Comparison of ENCODE assay signal across 8 cellular contexts in the genomic region with DNA sequence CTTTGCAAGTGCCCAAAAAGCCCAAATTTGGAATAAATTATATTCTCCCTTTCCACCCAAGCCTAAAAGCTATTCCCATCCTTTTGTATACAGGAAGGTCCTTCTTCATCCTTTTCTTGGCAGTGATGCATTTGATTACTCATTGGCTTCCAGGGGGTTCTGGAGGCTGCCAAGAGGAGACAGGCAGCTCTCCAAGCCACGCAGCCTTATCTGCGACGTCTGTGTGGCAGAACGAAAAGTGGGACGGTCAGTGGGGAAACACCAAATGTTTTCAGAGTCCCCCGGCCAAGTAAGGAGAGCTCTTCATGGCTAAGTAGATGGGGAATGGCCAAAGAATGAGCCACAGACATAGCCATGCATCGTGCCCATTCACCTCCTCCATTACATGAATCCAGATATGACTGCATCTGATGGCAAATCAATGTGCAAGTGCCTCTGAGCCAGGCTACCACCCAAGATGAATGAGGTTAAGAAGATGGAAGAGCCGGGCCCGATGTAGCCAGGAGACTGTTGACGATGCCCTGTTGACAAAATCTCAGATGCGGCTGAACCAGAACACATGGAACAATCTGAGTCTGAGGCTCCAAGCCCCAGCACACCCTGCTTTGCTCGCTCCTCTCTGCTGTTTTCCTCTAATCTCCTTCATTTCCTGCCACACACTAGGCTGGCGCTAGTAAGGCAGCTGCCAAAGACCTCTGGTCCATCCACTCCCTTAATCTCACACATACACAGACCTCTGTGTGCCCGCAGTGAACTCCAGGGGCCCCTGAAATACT. TPM values are rescaled to one million over a fixed set of nuclear protein-coding genes. Genes with fewer than 3 reads are reported as not detected.
DNase-seq lines count a peak whose midpoint lies in the region; ATAC-seq and TF ChIP-seq lines count a peak whose summit lies in the region.

No MANE protein-coding gene starts in this region.

- H3K4me1 Mint-ChIP-seq in activated T-helper 17 cell treated with anti-CD3 and anti-CD28 coated beads, Interleukin-2, amount 50 U/mL, for 72 hours, result peaks cover 64% of the 10 kb centered on the region
- H3K4me1 Mint-ChIP-seq in stimulated activated effector memory CD8-positive, alpha-beta T cell treated with anti-CD3 and anti-CD28 coated beads, Interleukin-12 subunit alpha, Interleukin-12 subunit beta, amount 100 ng/mL, for 72 hours, result peaks cover 69% of the 10 kb centered on the region

- peaks cover 93% of the 10 kb centered on the region for H3K36me3 Mint-ChIP-seq in activated T-helper 17 cell treated with anti-CD3 and anti-CD28 coated beads, Interleukin-2, amount 50 U/mL, for 72 hours (ENCODE audit: low read depth)
- H3K36me3 Mint-ChIP-seq in stimulated activated effector memory CD8-positive, alpha-beta T cell treated with anti-CD3 and anti-CD28 coated beads, Interleukin-12 subunit alpha, Interleukin-12 subunit beta, amount 100 ng/mL, for 72 hours, result peaks cover 99% of the 10 kb centered on the region

- TF ChIP-seq CTCF in heart right ventricle (IDR thresholded peaks at IDR 0.05), result no peak

- no peaks in the 10 kb centered on the region for H3K9me3 Mint-ChIP-seq in activated T-helper 17 cell treated with anti-CD3 and anti-CD28 coated beads, Interleukin-2, amount 50 U/mL, for 72 hours
- H3K9me3 Mint-ChIP-seq in stimulated activated effector memory CD8-positive, alpha-beta T cell treated with anti-CD3 and anti-CD28 coated beads, Interleukin-12 subunit alpha, Interleukin-12 subunit beta, amount 100 ng/mL, for 72 hours, result no peaks in the 10 kb centered on the region

- H3K9me3 ChIP-seq in heart right ventricle, result no peaks in the 10 kb centered on the region

- WGBS in heart right ventricle, 2 donors, result 16 to 22% methylated on average over 14 of the region's 14 CpGs

- peaks cover 0 to 62% (median 0%) of the 10 kb centered on the region in 9 donors for H3K36me3 ChIP-seq in heart right ventricle

- intact Hi-C loops in heart right ventricle (cut with DNase I), result loop anchor here in 5 of 10 donors (2.0 to 10.0 kb wide), 5 partner anchors 41 to 53 kb away; no protein-coding TSS in a partner anchor

- H3K27me3 ChIP-seq in heart right ventricle, result no peaks in the 10 kb centered on the region

- H3K4me3 Mint-ChIP-seq in activated T-helper 17 cell treated with anti-CD3 and anti-CD28 coated beads, Interleukin-2, amount 50 U/mL, for 72 hours, result peak overlapping the region; percentile 66
- peak overlapping the region; percentile 34 for H3K4me3 Mint-ChIP-seq in stimulated activated effector memory CD8-positive, alpha-beta T cell treated with anti-CD3 and anti-CD28 coated beads, Interleukin-12 subunit alpha, Interleukin-12 subunit beta, amount 100 ng/mL, for 72 hours

- peak overlapping the region; percentile 16 to 89 (median 78) for H3K27ac ChIP-seq in heart right ventricle

- peak overlapping the region; percentile 59 for H3K27ac Mint-ChIP-seq in activated T-helper 17 cell treated with anti-CD3 and anti-CD28 coated beads, Interleukin-2, amount 50 U/mL, for 72 hours
- peak overlapping the region; percentile 32 for H3K27ac Mint-ChIP-seq in stimulated activated effector memory CD8-positive, alpha-beta T cell treated with anti-CD3 and anti-CD28 coated beads, Interleukin-12 subunit alpha, Interleukin-12 subunit beta, amount 100 ng/mL, for 72 hours

- peak; percentile 47 for ATAC-seq in activated T-helper 17 cell treated with anti-CD3 and anti-CD28 coated beads, Interleukin-2, amount 50 U/mL, for 72 hours (replicated peaks)
- ATAC-seq in heart right ventricle (peak in 7 of 8 donors; percentile 17 to 75 (median 36)), GM19467 (IDR thresholded peaks at IDR 0.05; ENCODE audit: unreplicated experiment) (no peak)
- ATAC-seq in stimulated activated effector memory CD8-positive, alpha-beta T cell treated with anti-CD3 and anti-CD28 coated beads, Interleukin-12 subunit alpha, Interleukin-12 subunit beta, amount 100 ng/mL, for 72 hours, result peak; percentile 58

- DNase-seq in H4 (ENCODE audit: low spot score) (peak; percentile 60), heart right ventricle (peak in 1 of 2 donors; percentile 57), germinal center (ENCODE audit: low spot score) (no peak), HK-2 (ENCODE audit: unreplicated experiment) (no peak), GM19238 (ENCODE audit: insufficient read length, low spot score) (no peak)
- no peak for DNase-seq in stimulated activated effector memory CD8-positive, alpha-beta T cell treated with anti-CD3 and anti-CD28 coated beads, Interleukin-12 subunit alpha, Interleukin-12 subunit beta, amount 100 ng/mL, for 72 hours (ENCODE audit: low spot score in 2 of 2)

- H3K27me3 Mint-ChIP-seq in activated T-helper 17 cell treated with anti-CD3 and anti-CD28 coated beads, Interleukin-2, amount 50 U/mL, for 72 hours, result no peaks in the 10 kb centered on the region

- H3K4me3 ChIP-seq in heart right ventricle, result peak overlapping the region in 4 of 10 donors; percentile 6 to 19 (median 9)

- H3K4me1 ChIP-seq in heart right ventricle, result peaks cover 32 to 99% (median 69%) of the 10 kb centered on the region in 9 donors

RNA-seq across cellular contexts. Expression of gene ADAM19, which starts 12.0 kb away (rescaled TPM):
- 4.9 and 5.6 TPM in 2 replicates for total RNA-seq in H4 (2014; rRNA removed; shearing (Covaris generic))
- 100 to 1,000 TPM in 1 of 2 donors, 10 to 100 TPM in 1; 71.2 to 145 TPM for total RNA-seq in activated T-helper 17 cell treated with anti-CD3 and anti-CD28 coated beads, Interleukin-2, amount 50 U/mL, for 72 hours
- total RNA-seq in heart right ventricle, result 10 to 100 TPM in 7 of 10 donors, 1 to 10 TPM in 3; 5.5 to 49.6 (median 28.1) TPM
- polyA plus RNA-seq in heart right ventricle, result 1 to 10 TPM; 6.4 to 8.8 TPM
